Comparison of ENCODE assay signal across 13 cellular contexts in the genomic region with DNA sequence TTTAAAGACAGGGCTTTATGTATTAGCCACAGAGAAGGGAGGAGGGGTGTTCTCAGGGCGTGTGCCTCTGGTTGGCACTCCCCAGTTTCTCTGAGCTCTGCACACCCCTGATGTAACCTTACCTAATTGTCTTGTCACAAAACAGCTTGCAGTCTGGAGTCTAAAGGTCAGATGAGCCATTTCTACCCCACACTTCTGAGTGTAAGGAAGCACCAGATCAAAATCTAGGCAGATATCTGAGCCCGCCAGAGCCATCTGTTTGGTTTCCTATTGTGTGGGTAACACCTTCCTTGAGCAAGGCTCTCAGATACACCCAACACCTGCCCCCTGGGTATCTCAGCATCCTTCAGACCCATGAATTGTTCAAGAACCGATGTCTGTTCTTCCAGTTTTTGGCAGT. TPM values are rescaled to one million over a fixed set of nuclear protein-coding genes. Genes with fewer than 3 reads are reported as not detected.
DNase-seq lines count a peak whose midpoint lies in the region; ATAC-seq, FAIRE-seq and TF ChIP-seq lines count a peak whose summit lies in the region.
"Had no signal": no experiment of that assay in that cellular context is flagged by ENCODE, and none has a peak within 500 bp of the region (broad histone marks: within the 10 kb centered on the region; RNA-seq: fewer than 3 reads in every experiment).

No MANE protein-coding gene starts in this region.

- DNase-seq in GM18507 (ENCODE audit: extremely low spot score, insufficient read length, low read depth) (no peak), PC-9 (no peak), mesothelial cell of epicardium (ENCODE audit: low spot score in 2 of 2, unreplicated experiment in 2 of 2) (no peak), pancreas (no peak)
- DNase-seq in activated naive CD8-positive, alpha-beta T cell treated with anti-CD3 and anti-CD28 coated beads, Interleukin-2, amount 10 ng/mL, durations not matched to agents 7 days and 5 days, result no peak
- peak; percentile 41 to 57 for DNase-seq in stimulated activated CD4-positive, alpha-beta T cell treated with anti-CD3 and anti-CD28 coated beads, Interleukin-15, amount 100 ng/mL, for 48 hours (ENCODE audit: low read depth in 2 of 2)
- DNase-seq: left lung, NCI-H1092 treated with DMSO at 0.1 percent for 48 hours had no signal

- TF ChIP-seq CTCF in PC-9 (conservative IDR thresholded peaks at IDR 0.05), result no peak
- no peak for TF ChIP-seq CTCF in mesothelial cell of epicardium (IDR thresholded peaks at IDR 0.05; ENCODE audit: unreplicated experiment)
- TF ChIP-seq CTCF in pancreas (IDR thresholded peaks at IDR 0.05), result no peak

- H4K20me1 ChIP-seq in PC-9 (ENCODE audit: insufficient read depth), result peaks cover 9% of the 10 kb centered on the region; the same call in 1 of the 2 replicates

- no peak overlapping the region for H3K4me3 Mint-ChIP-seq in activated naive CD8-positive, alpha-beta T cell treated with anti-CD3 and anti-CD28 coated beads, Interleukin-2, amount 10 ng/mL, durations not matched to agents 7 days and 5 days
- H3K4me3 Mint-ChIP-seq in mesothelial cell of epicardium, result no peak overlapping the region
- H3K4me3 Mint-ChIP-seq: activated naive CD4-positive, alpha-beta T cell treated with anti-CD3 and anti-CD28 coated beads, Interleukin-2, amount 50 U/mL, for 24 hours had no signal

- H3K4me1 ChIP-seq in PC-9 (replicated peaks; ENCODE audit: insufficient read depth) (peaks cover 73% of the 10 kb centered on the region), pancreas (peaks cover 30 to 48% (median 31%) of the 10 kb centered on the region in 3 donors)

- H3K27me3 Mint-ChIP-seq in activated naive CD8-positive, alpha-beta T cell treated with anti-CD3 and anti-CD28 coated beads, Interleukin-2, amount 10 ng/mL, durations not matched to agents 7 days and 5 days, result peaks cover 1% of the 10 kb centered on the region
- H3K27me3 Mint-ChIP-seq in mesothelial cell of epicardium (ENCODE audit: low read depth), result no peaks in the 10 kb centered on the region
- H3K27me3 Mint-ChIP-seq: activated naive CD4-positive, alpha-beta T cell treated with anti-CD3 and anti-CD28 coated beads, Interleukin-2, amount 50 U/mL, for 24 hours had no signal

- H3K4me1 Mint-ChIP-seq in activated naive CD8-positive, alpha-beta T cell treated with anti-CD3 and anti-CD28 coated beads, Interleukin-2, amount 10 ng/mL, durations not matched to agents 7 days and 5 days, result peaks cover 32% of the 10 kb centered on the region
- H3K4me1 Mint-ChIP-seq in mesothelial cell of epicardium, result peaks cover 11% of the 10 kb centered on the region

- H2AFZ ChIP-seq in PC-9, result no peak overlapping the region

- intact Hi-C loops in PC-9 (cut with micrococcal nuclease; ENCODE audit: unreplicated experiment), result no loop called here
- intact Hi-C loops in pancreas (cut with DNase I), result no loop called here

- H3K9me3 ChIP-seq in PC-9 (ENCODE audit: insufficient read depth, low read depth) (no peaks in the 10 kb centered on the region), pancreas (no peaks in the 10 kb centered on the region)
- H3K9me3 ChIP-seq: left lung had no signal

- no peaks in the 10 kb centered on the region for H3K9me3 Mint-ChIP-seq in activated naive CD8-positive, alpha-beta T cell treated with anti-CD3 and anti-CD28 coated beads, Interleukin-2, amount 10 ng/mL, durations not matched to agents 7 days and 5 days
- H3K9me3 Mint-ChIP-seq in mesothelial cell of epicardium, result no peaks in the 10 kb centered on the region
- H3K9me3 Mint-ChIP-seq: activated naive CD4-positive, alpha-beta T cell treated with anti-CD3 and anti-CD28 coated beads, Interleukin-2, amount 50 U/mL, for 24 hours had no signal

- H3K4me2 ChIP-seq in PC-9, result peak overlapping the region; percentile 14

- H3F3A ChIP-seq in PC-9 (ENCODE audit: insufficient read depth, low read depth), result peaks cover 66% of the 10 kb centered on the region

- H3K27ac ChIP-seq in PC-9 (peak overlapping the region; percentile 55), pancreas (peak overlapping the region in 2 of 4 donors; percentile 11 to 92)
- H3K27ac ChIP-seq: left lung had no signal

- WGBS in pancreas, 2 donors, result 65 to 83% methylated on average over 3 of the region's 3 CpGs

- CTCF ChIA-PET in PC-9 (lab: Charles Lee), result no interaction called here

- peak; percentile 62 for ATAC-seq in activated naive CD8-positive, alpha-beta T cell treated with anti-CD3 and anti-CD28 coated beads, Interleukin-2, amount 10 ng/mL, durations not matched to agents 7 days and 5 days (ENCODE audit: low read depth)
- ATAC-seq in GM19397 (IDR thresholded peaks at IDR 0.05; ENCODE audit: unreplicated experiment) (no peak), HG02938 (IDR thresholded peaks at IDR 0.05; ENCODE audit: unreplicated experiment) (no peak), pancreas (no peak)
- ATAC-seq: left lung, Right ventricle myocardium inferior had no signal

- BruUV-seq in PC-9 (replicated peaks; lab: Mats Ljungman, UMichigan), result no TSS peak

- H3K4me3 ChIP-seq in PC-9 (no peak overlapping the region), pancreas (no peak overlapping the region)
- H3K4me3 ChIP-seq: left lung had no signal

- POLR2A ChIA-PET in PC-9 (lab: Charles Lee; ENCODE audit: unreplicated experiment), result no interaction called here
- POLR2A ChIA-PET in activated naive CD8-positive, alpha-beta T cell treated with anti-CD3 and anti-CD28 coated beads, Interleukin-2, amount 10 ng/mL, durations not matched to agents 7 days and 5 days (lab: Charles Lee), result interaction anchor here (0.9 kb wide), 1 partner anchor 24 kb away, joined by 3 read pairs; no protein-coding TSS in a partner anchor

- no peaks in the 10 kb centered on the region for H3K9me2 ChIP-seq in PC-9 (ENCODE audit: insufficient read depth)

- FAIRE-seq in GM18507 (lab: Jason Lieb, UNC), result peak; percentile 50
- no peak for FAIRE-seq in pancreas (lab: Jason Lieb, UNC)
- FAIRE-seq: G401.6 had no signal

- H3K36me3 ChIP-seq in PC-9 (ENCODE audit: low read depth) (peaks cover 16% of the 10 kb centered on the region), pancreas (no peaks in the 10 kb centered on the region)
- H3K36me3 ChIP-seq: left lung had no signal

- H3K27me3 ChIP-seq in PC-9 (ENCODE audit: insufficient read depth, low read depth), result no peaks in the 10 kb centered on the region
- H3K27me3 ChIP-seq in pancreas, result no peaks in the 10 kb centered on the region
- H3K27me3 ChIP-seq: left lung had no signal

- H3K27ac Mint-ChIP-seq in activated naive CD8-positive, alpha-beta T cell treated with anti-CD3 and anti-CD28 coated beads, Interleukin-2, amount 10 ng/mL, durations not matched to agents 7 days and 5 days, result no peak overlapping the region
- no peak overlapping the region for H3K27ac Mint-ChIP-seq in mesothelial cell of epicardium

- no peaks in the 10 kb centered on the region for H3K36me3 Mint-ChIP-seq in activated naive CD8-positive, alpha-beta T cell treated with anti-CD3 and anti-CD28 coated beads, Interleukin-2, amount 10 ng/mL, durations not matched to agents 7 days and 5 days
- peaks cover 20% of the 10 kb centered on the region for H3K36me3 Mint-ChIP-seq in mesothelial cell of epicardium
- H3K36me3 Mint-ChIP-seq: activated naive CD4-positive, alpha-beta T cell treated with anti-CD3 and anti-CD28 coated beads, Interleukin-2, amount 50 U/mL, for 24 hours had no signal

- peaks cover 73% of the 10 kb centered on the region for H3K79me2 ChIP-seq in PC-9 (ENCODE audit: low read depth)

RNA-seq across cellular contexts. Expression of gene CDH1, which starts 15.5 kb away (rescaled TPM):
- total RNA-seq in PC-9 (2021), result 117 and 120 TPM in 2 replicates
- total RNA-seq in activated naive CD8-positive, alpha-beta T cell treated with anti-CD3 and anti-CD28 coated beads, Interleukin-2, amount 10 ng/mL, durations not matched to agents 7 days and 5 days, result under 1 TPM; 0.51 to 0.58 TPM
- total RNA-seq in mesothelial cell of epicardium, result 214 to 236 TPM (median 219 TPM) in 3 replicates
- 100 to 1,000 TPM; 119 to 258 (median 162) TPM for total RNA-seq in pancreas
- polyA plus RNA-seq in pancreas, result 10 to 100 TPM; 52.8 to 78.8 TPM
- total RNA-seq: Right ventricle myocardium inferior had no signal

Comparison
In these comparisons a context has a peak if more than half of its experiments do, and no peak if none do; other contexts are left out.
1. DNase-seq: peak in stimulated activated CD4-positive, alpha-beta T cell treated with anti-CD3 and anti-CD28 coated beads, Interleukin-15, amount 100 ng/mL, for 48 hours (2 of 2); none in GM18507 (single experiment), PC-9 (0 of 2), activated naive CD8-positive, alpha-beta T cell treated with anti-CD3 and anti-CD28 coated beads, Interleukin-2, amount 10 ng/mL, durations not matched to agents 7 days and 5 days (single experiment), mesothelial cell of epicardium (0 of 2) and pancreas (0 of 6).
2. RNA of gene CDH1, which starts 15.5 kb away (total RNA-seq): 214 to 236 TPM in mesothelial cell of epicardium, 119 to 258 TPM in pancreas and 117 to 120 TPM in PC-9; 0.51 to 0.58 TPM in activated naive CD8-positive, alpha-beta T cell treated with anti-CD3 and anti-CD28 coated beads, Interleukin-2, amount 10 ng/mL, durations not matched to agents 7 days and 5 days; every median in the first group is over 10 times any median in the second.